Comparison of ENCODE assay signal across 8 cellular contexts in genomic region chr17:45592433-45592923, GRCh38.
DNase-seq lines count a peak whose midpoint lies in the region; TF ChIP-seq lines count a peak whose summit lies in the region.
"Not testable (repeated sequence)": the region's sequence is repeated elsewhere in the genome, so short reads cannot be mapped to it uniquely, and the experiment has no call there.

No MANE protein-coding gene starts in this region.

- H3K27me3 ChIP-seq in Caco-2 (replicated peaks; ENCODE audit: control insufficient read depth, insufficient read depth, low read length); SJCRH30: not testable (repeated sequence)

- intact Hi-C loops in Caco-2 (cut with micrococcal nuclease; ENCODE audit: unreplicated experiment); posterior vena cava (cut with DNase I): not testable (repeated sequence)

- H3K27ac Mint-ChIP-seq in Caco-2 (ENCODE audit: unreplicated experiment); activated T-cell treated with anti-CD3 and anti-CD28 coated beads, Interleukin-2, amount 50 U/mL, for 24 hours: not testable (repeated sequence)

- peak; percentile 53 to 69 for TF ChIP-seq CTCF in Caco-2 (IDR thresholded peaks at IDR 0.05; ENCODE audit: insufficient read depth in 1 of 2, low read depth in 1 of 2, low read length in 1 of 2, severe bottlenecking in 1 of 2, unreplicated experiment in 1 of 2)

- not testable (repeated sequence) for BruUV-seq in Caco-2 (replicated peaks; lab: Mats Ljungman, UMichigan)

- not testable (repeated sequence) for H3K4me3 ChIP-seq in Caco-2 (ENCODE audit: low read depth, low read length); SJCRH30

- H3K27me3 Mint-ChIP-seq in Caco-2 (ENCODE audit: insufficient read depth, unreplicated experiment) = not testable (repeated sequence)
- peaks cover 18% of the 10 kb centered on the region for H3K27me3 Mint-ChIP-seq in activated T-cell treated with anti-CD3 and anti-CD28 coated beads, Interleukin-2, amount 50 U/mL, for 24 hours

- H3K4me1 Mint-ChIP-seq in Caco-2 (ENCODE audit: low read depth, unreplicated experiment); activated T-cell treated with anti-CD3 and anti-CD28 coated beads, Interleukin-2, amount 50 U/mL, for 24 hours (ENCODE audit: low read depth): not testable (repeated sequence)

- H3K9me3 Mint-ChIP-seq in Caco-2 (ENCODE audit: unreplicated experiment); activated T-cell treated with anti-CD3 and anti-CD28 coated beads, Interleukin-2, amount 50 U/mL, for 24 hours: not testable (repeated sequence)

- H3K27ac ChIP-seq in SJCRH30 = not testable (repeated sequence)

- POLR2A ChIA-PET in Caco-2 (lab: Charles Lee); HEK293T (lab: Yijun Ruan, JAX): not testable (repeated sequence)

- H3K9me3 ChIP-seq in Caco-2; SJCRH30 (replicated peaks): not testable (repeated sequence)

- peak; percentile 50 to 63 for DNase-seq in Caco-2
- peak; percentile 50 for DNase-seq in HEK293T (ENCODE audit: extremely low spot score)
- peak; percentile 36 to 71 for DNase-seq in SJCRH30
- DNase-seq in activated T-cell treated with anti-CD3 and anti-CD28 coated beads, Interleukin-2, amount 50 U/mL, for 24 hours = peak; percentile 81
- DNase-seq in effector CD4-positive, alpha-beta T cell = peak; percentile 75
- DNase-seq in iris pigment epithelial cell (ENCODE audit: low read depth) = peak; percentile 29
- DNase-seq in posterior vena cava (ENCODE audit: low spot score) = peak; percentile 95
- peak; percentile 55 for DNase-seq in stimulated activated CD8-positive, alpha-beta memory T cell treated with anti-CD3 and anti-CD28 coated beads, Interleukin-7, amount 100 ng/mL, for 24 hours (ENCODE audit: low read depth)

- H3K4me3 Mint-ChIP-seq in Caco-2 (ENCODE audit: unreplicated experiment); activated T-cell treated with anti-CD3 and anti-CD28 coated beads, Interleukin-2, amount 50 U/mL, for 24 hours: not testable (repeated sequence)

- not testable (repeated sequence) for H3K36me3 ChIP-seq in Caco-2 (ENCODE audit: control insufficient read depth, insufficient read depth, low read length); SJCRH30

- H3K4me1 ChIP-seq in Caco-2, SJCRH30: not testable (repeated sequence)

- CTCF ChIA-PET in Caco-2 (lab: Charles Lee); HEK293T (lab: Yijun Ruan, JAX): not testable (repeated sequence)

- H3K36me3 Mint-ChIP-seq in Caco-2 (ENCODE audit: insufficient read depth, unreplicated experiment); activated T-cell treated with anti-CD3 and anti-CD28 coated beads, Interleukin-2, amount 50 U/mL, for 24 hours (ENCODE audit: low read depth): not testable (repeated sequence)

Comparison
In these comparisons a context has a peak if more than half of its experiments do, and no peak if none do; other contexts are left out.
1. DNase-seq: peak in every context shown above with its lines; median percentile 95 in posterior vena cava; 81 in activated T-cell treated with anti-CD3 and anti-CD28 coated beads, Interleukin-2, amount 50 U/mL, for 24 hours; 75 in effector CD4-positive, alpha-beta T cell; 56 in Caco-2; 55 in stimulated activated CD8-positive, alpha-beta memory T cell treated with anti-CD3 and anti-CD28 coated beads, Interleukin-7, amount 100 ng/mL, for 24 hours; 54 in SJCRH30; 50 in HEK293T; 29 in iris pigment epithelial cell.